In genomic region chr20:58890073-58890453, GRCh38 we compare ENCODE assay signal across 8 cellular contexts. TPM values are rescaled to one million over a fixed set of nuclear protein-coding genes. Genes with fewer than 3 reads are reported as not detected.
A peak's percentile ranks its signal among the peaks of the same experiment; 100 is the strongest.
DNase-seq lines count a peak whose midpoint lies in the region; ATAC-seq, FAIRE-seq and TF ChIP-seq lines count a peak whose summit lies in the region.

No MANE protein-coding gene starts in this region.

- H2AFZ ChIP-seq in astrocyte (ENCODE audit: low read depth, low read length): peak overlapping the region; percentile 70

- no peak for TF ChIP-seq EP300 in upper lobe of left lung (IDR thresholded peaks at IDR 0.05)

- peak overlapping the region; percentile 96 for H3K27ac Mint-ChIP-seq in activated T-cell treated with anti-CD3 and anti-CD28 coated beads, Interleukin-2, amount 50 U/mL, for 24 hours
- H3K27ac Mint-ChIP-seq in astrocyte (ENCODE audit: unreplicated experiment): peak overlapping the region; percentile 92

- ATAC-seq in right lobe of liver: no peak
- ATAC-seq in upper lobe of left lung (ENCODE audit: low FRiP score in 2 of 2): peak in 1 of 2 donors; percentile 1
- ATAC-seq in HG03097 (IDR thresholded peaks at IDR 0.05; ENCODE audit: low FRiP score, unreplicated experiment): no peak

- H3K4me1 ChIP-seq in astrocyte (ENCODE audit: insufficient read depth, low read length) (peaks cover 17% of the 10 kb centered on the region), right lobe of liver (peaks cover 0 to 23% (median 13%) of the 10 kb centered on the region in 4 donors), upper lobe of left lung (peaks cover 21 to 32% (median 26%) of the 10 kb centered on the region in 4 donors)

- TF ChIP-seq POLR2A in right lobe of liver (IDR thresholded peaks at IDR 0.05) (no peak), upper lobe of left lung (IDR thresholded peaks at IDR 0.05) (no peak)

- H3K4me2 ChIP-seq in astrocyte (ENCODE audit: low read length): peak overlapping the region; percentile 88

- H3K9me3 Mint-ChIP-seq in activated T-cell treated with anti-CD3 and anti-CD28 coated beads, Interleukin-2, amount 50 U/mL, for 24 hours: no peaks in the 10 kb centered on the region
- no peaks in the 10 kb centered on the region for H3K9me3 Mint-ChIP-seq in astrocyte (ENCODE audit: unreplicated experiment)

- DNase-seq in activated T-cell treated with anti-CD3 and anti-CD28 coated beads, Interleukin-2, amount 50 U/mL, for 24 hours: no peak
- no peak for DNase-seq in activated T-cell treated with anti-CD3 and anti-CD28 coated beads for 4 hours
- no peak for DNase-seq in astrocyte (ENCODE audit: low read depth)
- DNase-seq in right lobe of liver: no peak
- DNase-seq in upper lobe of left lung: peak in 1 of 2 donors; percentile 92
- no peak for DNase-seq in G401 (ENCODE audit: low spot score)
- DNase-seq in HT-29 (ENCODE audit: low spot score): no peak

- intact Hi-C loops in right lobe of liver (cut with DNase I): loop anchor here in 1 of 2 donors (10.0 kb wide), 2 partner anchors 125 to 155 kb away; partner anchors contain the start of genes PRELID3B and TUBB1

- no peaks in the 10 kb centered on the region for H3K9me3 ChIP-seq in astrocyte (ENCODE audit: insufficient read depth, low read depth, low read length)
- no peaks in the 10 kb centered on the region for H3K9me3 ChIP-seq in right lobe of liver
- no peaks in the 10 kb centered on the region for H3K9me3 ChIP-seq in upper lobe of left lung

- H3K36me3 Mint-ChIP-seq in activated T-cell treated with anti-CD3 and anti-CD28 coated beads, Interleukin-2, amount 50 U/mL, for 24 hours (ENCODE audit: low read depth): peaks cover 27% of the 10 kb centered on the region
- no peaks in the 10 kb centered on the region for H3K36me3 Mint-ChIP-seq in astrocyte (ENCODE audit: low read depth, unreplicated experiment)

- peaks cover 48% of the 10 kb centered on the region for H3K4me1 Mint-ChIP-seq in activated T-cell treated with anti-CD3 and anti-CD28 coated beads, Interleukin-2, amount 50 U/mL, for 24 hours (ENCODE audit: low read depth)
- peaks cover 7% of the 10 kb centered on the region for H3K4me1 Mint-ChIP-seq in astrocyte (ENCODE audit: low read depth, unreplicated experiment)

- 11% methylated on average over 30 of the region's 46 CpGs for WGBS in right lobe of liver (ENCODE audit: insufficient coverage, low coverage, low lambda C conversion rate, missing lambda C conversion rate)
- whole genome bisulfite sequencing in upper lobe of left lung, 2 donors: 27 to 39% methylated on average over 33 to 35 of the region's 46 CpGs

- H3K4me3 Mint-ChIP-seq in activated T-cell treated with anti-CD3 and anti-CD28 coated beads, Interleukin-2, amount 50 U/mL, for 24 hours: peak overlapping the region; percentile 86
- H3K4me3 Mint-ChIP-seq in astrocyte (ENCODE audit: unreplicated experiment): peak overlapping the region; percentile 87

- no peak overlapping the region for H3K27ac ChIP-seq in astrocyte (ENCODE audit: low read depth, low read length)
- H3K27ac ChIP-seq in right lobe of liver: peak overlapping the region; percentile 67 to 89 (median 81)
- peak overlapping the region; percentile 97 to 100 (median 98) for H3K27ac ChIP-seq in upper lobe of left lung

- H4K20me1 ChIP-seq in astrocyte (ENCODE audit: insufficient read depth, low read length): peaks cover 23% of the 10 kb centered on the region

- peak overlapping the region; percentile 84 for H3K9ac ChIP-seq in astrocyte (ENCODE audit: low read length)

- no peaks in the 10 kb centered on the region for H3K27me3 Mint-ChIP-seq in activated T-cell treated with anti-CD3 and anti-CD28 coated beads, Interleukin-2, amount 50 U/mL, for 24 hours
- H3K27me3 Mint-ChIP-seq in astrocyte (ENCODE audit: low read depth, unreplicated experiment): no peaks in the 10 kb centered on the region

- in situ Hi-C loops in G401 (cut with HindIII; ENCODE audit: low sequenced_read_pairs): no loop called here

- FAIRE-seq in astrocyte (lab: Jason Lieb, UNC): no peak

- peaks cover 31% of the 10 kb centered on the region for H3K79me2 ChIP-seq in astrocyte (ENCODE audit: insufficient read depth, low read length)

- H3K4me3 ChIP-seq in astrocyte (ENCODE audit: insufficient read depth, low read depth, low read length) (peak overlapping the region; percentile 64), right lobe of liver (peak overlapping the region; percentile 44 to 71 (median 54)), upper lobe of left lung (peak overlapping the region; percentile 39 to 85 (median 76))

- TF ChIP-seq CTCF in astrocyte (IDR thresholded peaks at IDR 0.05; ENCODE audit: insufficient read depth, low read depth, low read length) (no peak), right lobe of liver (IDR thresholded peaks at IDR 0.05) (no peak), upper lobe of left lung (IDR thresholded peaks at IDR 0.05) (no peak)

- H3K36me3 ChIP-seq in astrocyte (ENCODE audit: insufficient read depth, low read length) (no peaks in the 10 kb centered on the region), right lobe of liver (no peaks in the 10 kb centered on the region), upper lobe of left lung (no peaks in the 10 kb centered on the region)

- H3K27me3 ChIP-seq in astrocyte (ENCODE audit: insufficient read depth, low read length) (no peaks in the 10 kb centered on the region), right lobe of liver (no peaks in the 10 kb centered on the region), upper lobe of left lung (no peaks in the 10 kb centered on the region)

RNA-seq across cellular contexts. Expression of gene GNAS, which starts 37.5 kb away (rescaled TPM):
- total RNA-seq in astrocyte (1,937 and 2,003 TPM in 2 replicates), right lobe of liver (100 to 1,000 TPM; 254 to 400 (median 287) TPM), upper lobe of left lung (100 to 1,000 TPM; 520 to 910 (median 811) TPM)
- 580 and 603 TPM in 2 replicates for total RNA-seq in G401 (2014; rRNA removed; shearing (Covaris generic))
- 805 and 888 TPM in 2 replicates for total RNA-seq in HT-29 (2014; rRNA removed; shearing (Covaris generic))

RNA-seq across cellular contexts. Expression of gene GNAS-AS1, which starts 39.4 kb away (rescaled TPM):
- total RNA-seq in astrocyte: 2.8 and 3.8 TPM in 2 replicates
- under 1 TPM in 3 of 6 experiments, not detected in 3; 0.23 to 0.37 (median 0.27) TPM for total RNA-seq in right lobe of liver
- 1 to 10 TPM in 1 of 6 donors, under 1 TPM in 4, not detected in 1; 0.30 to 2.1 (median 0.54) TPM for total RNA-seq in upper lobe of left lung
- not detected in 2 replicates for total RNA-seq in G401 (2014; rRNA removed; shearing (Covaris generic))
- not detected in 2 replicates for total RNA-seq in HT-29 (2014; rRNA removed; shearing (Covaris generic))
